15 cellular contexts compared by ENCODE assay signal in the genomic region with DNA sequence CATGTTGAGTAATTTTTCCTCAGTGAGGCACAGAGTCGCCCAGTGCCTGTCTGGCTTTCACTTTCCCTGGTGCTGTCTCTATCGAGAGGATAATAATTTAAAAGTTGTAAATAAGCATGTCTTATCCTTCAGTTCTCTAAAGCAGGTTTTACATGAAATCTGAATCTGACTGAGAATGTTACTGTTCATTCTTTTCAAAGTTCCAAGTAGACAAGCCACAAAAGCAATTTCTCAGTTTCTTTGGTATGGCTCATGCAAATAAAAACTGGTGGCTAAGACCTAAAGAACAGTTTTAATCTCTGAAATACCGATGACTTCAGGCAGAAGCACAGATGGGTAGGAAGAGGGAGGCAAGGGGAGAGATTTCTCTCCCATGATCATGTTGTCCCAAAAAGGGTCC.
DNase-seq lines count a peak whose midpoint lies in the region; ATAC-seq, FAIRE-seq and TF ChIP-seq lines count a peak whose summit lies in the region.
"Had no signal": no experiment of that assay in that cellular context is flagged by ENCODE, and none has a peak within 500 bp of the region (broad histone marks: within the 10 kb centered on the region; RNA-seq: fewer than 3 reads in every experiment).

No MANE protein-coding gene starts in this region.

- peak overlapping the region; percentile 91 to 94 (median 92) for H3K27ac Mint-ChIP-seq in CD4-positive, CD25-positive, alpha-beta regulatory T cell
- H3K27ac Mint-ChIP-seq in activated CD8-positive, alpha-beta T cell treated with anti-CD3 and anti-CD28 coated beads for 36 hours: peak overlapping the region; percentile 53
- peak overlapping the region in 3 of 10 donors; percentile 3 to 57 (median 40) for H3K27ac Mint-ChIP-seq in naive thymus-derived CD8-positive, alpha-beta T cell
- H3K27ac Mint-ChIP-seq: activated naive CD8-positive, alpha-beta T cell treated with anti-CD3 and anti-CD28 coated beads, Interleukin-2, amount 10 ng/mL, durations not matched to agents 7 days and 5 days; dendritic cell treated with granulocyte-macrophage colony-stimulating factor and Interleukin-4, amounts not matched to agents 40 ng/mL and 50 ng/mL, for 4 days had no signal

- peak overlapping the region; percentile 69 for H3K4me3 ChIP-seq in CD4-positive, CD25-positive, alpha-beta regulatory T cell (ENCODE audit: low read depth, low read length)
- H3K4me3 ChIP-seq: HAP-1, prostate gland had no signal

- CTCF ChIA-PET in activated CD8-positive, alpha-beta T cell treated with anti-CD3 and anti-CD28 coated beads for 36 hours (lab: Charles Lee): no interaction called here

- peaks cover 45% of the 10 kb centered on the region for H3K4me1 ChIP-seq in CD4-positive, CD25-positive, alpha-beta regulatory T cell (ENCODE audit: control insufficient read depth, insufficient read depth, low read length, poor library complexity, severe bottlenecking)
- H3K4me1 ChIP-seq: Caco-2, HAP-1, prostate gland had no signal

- peak overlapping the region; percentile 42 for H3K27ac ChIP-seq in CD4-positive, CD25-positive, alpha-beta regulatory T cell (ENCODE audit: insufficient read depth, low read length, poor library complexity, severe bottlenecking)
- H3K27ac ChIP-seq: prostate gland had no signal

- FAIRE-seq in GM18507 (lab: Jason Lieb, UNC): peak; percentile 67

- intact Hi-C loops in activated CD8-positive, alpha-beta T cell treated with anti-CD3 and anti-CD28 coated beads for 36 hours (cut with micrococcal nuclease): no loop called here

- peaks cover 36 to 75% (median 53%) of the 10 kb centered on the region in 4 donors for H3K4me1 Mint-ChIP-seq in CD4-positive, CD25-positive, alpha-beta regulatory T cell
- H3K4me1 Mint-ChIP-seq in activated CD8-positive, alpha-beta T cell treated with anti-CD3 and anti-CD28 coated beads for 36 hours (ENCODE audit: low read depth): peaks cover 43% of the 10 kb centered on the region
- peaks cover 6 to 59% (median 17%) of the 10 kb centered on the region in 4 donors for H3K4me1 Mint-ChIP-seq in naive thymus-derived CD8-positive, alpha-beta T cell

- H3K4me3 Mint-ChIP-seq in CD4-positive, CD25-positive, alpha-beta regulatory T cell: peak overlapping the region; percentile 65 to 80 (median 78)
- H3K4me3 Mint-ChIP-seq in activated CD8-positive, alpha-beta T cell treated with anti-CD3 and anti-CD28 coated beads for 36 hours: peak overlapping the region; percentile 34
- H3K4me3 Mint-ChIP-seq in naive thymus-derived CD8-positive, alpha-beta T cell: peak overlapping the region in 2 of 10 donors; percentile 25 to 30
- H3K4me3 Mint-ChIP-seq: activated naive CD8-positive, alpha-beta T cell treated with anti-CD3 and anti-CD28 coated beads, Interleukin-2, amount 10 ng/mL, durations not matched to agents 7 days and 5 days; dendritic cell treated with granulocyte-macrophage colony-stimulating factor and Interleukin-4, amounts not matched to agents 40 ng/mL and 50 ng/mL, for 4 days had no signal

- no peak for TF ChIP-seq CTCF in activated CD8-positive, alpha-beta T cell treated with anti-CD3 and anti-CD28 coated beads for 36 hours (IDR thresholded peaks at IDR 0.05)

- DNase-seq in CD4-positive, CD25-positive, alpha-beta regulatory T cell: peak in 1 of 3 donors; percentile 35
- no peak for DNase-seq in GM18507 (ENCODE audit: extremely low spot score, insufficient read length, low read depth)
- no peak for DNase-seq in activated CD8-positive, alpha-beta T cell treated with anti-CD3 and anti-CD28 coated beads for 36 hours
- no peak for DNase-seq in naive thymus-derived CD8-positive, alpha-beta T cell
- no peak for DNase-seq in AML-193 (lab: John Stamatoyannopoulos, UW)
- no peak for DNase-seq in NK-92 treated with Interleukin-12 subunit alpha and Interleukin-12 subunit beta, amount 100 ng/mL, for 24 hours (lab: John Stamatoyannopoulos, UW)
- DNase-seq: activated naive CD8-positive, alpha-beta T cell treated with anti-CD3 and anti-CD28 coated beads, Interleukin-2, amount 10 ng/mL, durations not matched to agents 7 days and 5 days; Caco-2; NCI-H146; OCI-M1 had no signal

- H3K27me3 Mint-ChIP-seq in CD4-positive, CD25-positive, alpha-beta regulatory T cell: no peaks in the 10 kb centered on the region
- no peaks in the 10 kb centered on the region for H3K27me3 Mint-ChIP-seq in activated CD8-positive, alpha-beta T cell treated with anti-CD3 and anti-CD28 coated beads for 36 hours
- H3K27me3 Mint-ChIP-seq in naive thymus-derived CD8-positive, alpha-beta T cell: no peaks in the 10 kb centered on the region
- H3K27me3 Mint-ChIP-seq: activated naive CD8-positive, alpha-beta T cell treated with anti-CD3 and anti-CD28 coated beads, Interleukin-2, amount 10 ng/mL, durations not matched to agents 7 days and 5 days; dendritic cell treated with granulocyte-macrophage colony-stimulating factor and Interleukin-4, amounts not matched to agents 40 ng/mL and 50 ng/mL, for 4 days had no signal

- no peaks in the 10 kb centered on the region for H3K9me3 ChIP-seq in CD4-positive, CD25-positive, alpha-beta regulatory T cell (ENCODE audit: control insufficient read depth in 2 of 2, low read length in 2 of 2)
- H3K9me3 ChIP-seq: Caco-2, HAP-1, prostate gland had no signal

- peaks cover 6% of the 10 kb centered on the region for H3K36me3 Mint-ChIP-seq in CD4-positive, CD25-positive, alpha-beta regulatory T cell
- peaks cover 3% of the 10 kb centered on the region for H3K36me3 Mint-ChIP-seq in activated CD8-positive, alpha-beta T cell treated with anti-CD3 and anti-CD28 coated beads for 36 hours (ENCODE audit: low read depth)
- peaks cover 0 to 7% (median 7%) of the 10 kb centered on the region in 3 donors for H3K36me3 Mint-ChIP-seq in naive thymus-derived CD8-positive, alpha-beta T cell

- POLR2A ChIA-PET in activated CD8-positive, alpha-beta T cell treated with anti-CD3 and anti-CD28 coated beads for 36 hours (lab: Charles Lee): no interaction called here
- POLR2A ChIA-PET in naive thymus-derived CD8-positive, alpha-beta T cell (lab: Charles Lee): no interaction called here

- H3K9me3 Mint-ChIP-seq in CD4-positive, CD25-positive, alpha-beta regulatory T cell: peaks cover 0 to 9% (median 0%) of the 10 kb centered on the region in 7 donors
- peaks cover 11% of the 10 kb centered on the region for H3K9me3 Mint-ChIP-seq in activated CD8-positive, alpha-beta T cell treated with anti-CD3 and anti-CD28 coated beads for 36 hours
- H3K9me3 Mint-ChIP-seq in naive thymus-derived CD8-positive, alpha-beta T cell: peaks cover 0 to 10% (median 1%) of the 10 kb centered on the region in 9 donors

- no peaks in the 10 kb centered on the region for H3K27me3 ChIP-seq in CD4-positive, CD25-positive, alpha-beta regulatory T cell (ENCODE audit: control insufficient read depth, insufficient read depth, low read length)

- H3K36me3 ChIP-seq in CD4-positive, CD25-positive, alpha-beta regulatory T cell (ENCODE audit: control insufficient read depth, insufficient read depth, low read length): no peaks in the 10 kb centered on the region
- H3K36me3 ChIP-seq: HAP-1, prostate gland had no signal

- no peak for ATAC-seq in CD4-positive, CD25-positive, alpha-beta regulatory T cell (ENCODE audit: low read depth in 2 of 2)
- ATAC-seq in HG02884 (IDR thresholded peaks at IDR 0.05; ENCODE audit: unreplicated experiment) (peak; percentile 30), HG02623 (IDR thresholded peaks at IDR 0.05; ENCODE audit: unreplicated experiment) (no peak)
- peak; percentile 8 for ATAC-seq in activated CD8-positive, alpha-beta T cell treated with anti-CD3 and anti-CD28 coated beads for 36 hours
- ATAC-seq in naive thymus-derived CD8-positive, alpha-beta T cell: no peak

Comparison
In these comparisons a context has a peak if more than half of its experiments do, and no peak if none do; other contexts are left out.
1. ATAC-seq: peak in HG02884 (single experiment) and activated CD8-positive, alpha-beta T cell treated with anti-CD3 and anti-CD28 coated beads for 36 hours (single experiment); none in CD4-positive, CD25-positive, alpha-beta regulatory T cell (0 of 2), naive thymus-derived CD8-positive, alpha-beta T cell (0 of 2) and HG02623 (single experiment).